Comparison of ENCODE assay signal across 19 cellular contexts in genomic region chr1:150102986-150103385, GRCh38.
"Had no signal": no experiment of that assay in that cellular context is flagged by ENCODE, and none has a peak within 500 bp of the region (broad histone marks: within the 10 kb centered on the region; RNA-seq: fewer than 3 reads in every experiment).

No MANE protein-coding gene starts in this region.

- H3K27ac ChIP-seq: dorsolateral prefrontal cortex, parathyroid adenoma, testis had no signal

- H3K4me3 Mint-ChIP-seq: activated CD4-positive, alpha-beta T cell treated with anti-CD3 and anti-CD28 coated beads for 36 hours; activated CD8-positive, alpha-beta memory T cell treated with anti-CD3 and anti-CD28 coated beads, Interleukin-2, amount 10 ng/mL, durations not matched to agents 7 days and 5 days; activated naive CD8-positive, alpha-beta T cell treated with anti-CD3 and anti-CD28 coated beads for 36 hours; natural killer cell treated with Interleukin-12 subunit alpha and Interleukin-12 subunit beta and Interleukin-15 and Interleukin-18, amount 100 ng/mL, for 72 hours; type B pancreatic cell; WTC11 had no signal

- H3K27me3 Mint-ChIP-seq: activated CD4-positive, alpha-beta T cell treated with anti-CD3 and anti-CD28 coated beads for 36 hours; activated CD8-positive, alpha-beta memory T cell treated with anti-CD3 and anti-CD28 coated beads, Interleukin-2, amount 10 ng/mL, durations not matched to agents 7 days and 5 days; activated naive CD8-positive, alpha-beta T cell treated with anti-CD3 and anti-CD28 coated beads for 36 hours; natural killer cell treated with Interleukin-12 subunit alpha and Interleukin-12 subunit beta and Interleukin-15 and Interleukin-18, amount 100 ng/mL, for 72 hours; type B pancreatic cell had no signal

- H3K4me3 ChIP-seq: dorsolateral prefrontal cortex, lung, smooth muscle cell, testis had no signal

- H3K4me1 ChIP-seq: parathyroid adenoma, testis had no signal

- H3K9me3 ChIP-seq: testis had no signal

- H3K27me3 ChIP-seq: dorsolateral prefrontal cortex, testis had no signal

- H3K9me3 Mint-ChIP-seq: natural killer cell treated with Interleukin-12 subunit alpha and Interleukin-12 subunit beta and Interleukin-15 and Interleukin-18, amount 100 ng/mL, for 72 hours had no signal

- DNase-seq: activated CD4-positive, alpha-beta T cell treated with anti-CD3 and anti-CD28 coated beads for 36 hours; activated CD4-positive, alpha-beta T cell treated with anti-CD3 and anti-CD28 coated beads, Interleukin-2, amount 50 U/mL, for 48 hours; activated CD8-positive, alpha-beta memory T cell treated with anti-CD3 and anti-CD28 coated beads, Interleukin-2, amount 10 ng/mL, durations not matched to agents 7 days and 5 days; activated naive CD4-positive, alpha-beta T cell; activated naive CD8-positive, alpha-beta T cell treated with anti-CD3 and anti-CD28 coated beads for 36 hours; amniotic stem cell; caudate nucleus; dorsolateral prefrontal cortex; hypothalamus; stimulated activated CD4-positive, alpha-beta T cell treated with anti-CD3 and anti-CD28 coated beads, Interleukin-4, amount 100 ng/mL, for 1 hour; testis had no signal

- H3K27ac Mint-ChIP-seq: activated CD4-positive, alpha-beta T cell treated with anti-CD3 and anti-CD28 coated beads for 36 hours; activated CD8-positive, alpha-beta memory T cell treated with anti-CD3 and anti-CD28 coated beads, Interleukin-2, amount 10 ng/mL, durations not matched to agents 7 days and 5 days; activated naive CD8-positive, alpha-beta T cell treated with anti-CD3 and anti-CD28 coated beads for 36 hours; natural killer cell treated with Interleukin-12 subunit alpha and Interleukin-12 subunit beta and Interleukin-15 and Interleukin-18, amount 100 ng/mL, for 72 hours; type B pancreatic cell had no signal

- ATAC-seq: activated CD4-positive, alpha-beta T cell treated with anti-CD3 and anti-CD28 coated beads for 36 hours; activated CD8-positive, alpha-beta memory T cell treated with anti-CD3 and anti-CD28 coated beads, Interleukin-2, amount 10 ng/mL, durations not matched to agents 7 days and 5 days; left lobe of liver; natural killer cell treated with Interleukin-12 subunit alpha and Interleukin-12 subunit beta and Interleukin-15 and Interleukin-18, amount 100 ng/mL, for 72 hours; sciatic nerve; WTC11 had no signal
